In the genomic region with DNA sequence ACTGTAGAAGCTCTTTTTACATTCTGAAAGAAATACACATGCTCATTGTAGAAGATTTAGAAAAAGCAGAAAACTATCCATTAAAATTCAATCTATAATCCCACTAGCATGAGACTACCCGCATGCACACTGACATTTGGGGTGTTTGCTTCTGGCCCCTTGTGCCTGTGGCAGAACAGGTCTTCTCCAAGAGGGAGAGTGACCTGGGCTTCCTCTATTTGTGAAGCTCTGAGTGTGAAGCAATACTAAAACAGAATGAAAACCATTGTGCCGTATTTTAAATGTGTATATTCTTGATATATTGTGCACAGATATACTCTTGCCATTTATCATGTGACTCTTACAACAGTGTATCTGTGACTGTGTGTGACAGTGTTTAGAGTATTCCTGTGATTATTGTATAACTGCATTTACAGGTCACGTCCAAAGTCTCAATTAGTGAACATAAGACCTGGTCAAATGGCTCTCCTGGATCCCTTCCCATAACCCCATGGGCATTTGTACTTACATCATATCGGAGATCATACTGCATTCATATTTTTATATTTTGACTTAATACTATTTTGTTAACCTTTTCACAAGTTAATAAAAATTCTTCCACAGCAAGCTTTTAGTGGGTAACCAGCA, we compare ENCODE assay signal across 13 cellular contexts.
"Had no signal": no experiment of that assay in that cellular context is flagged by ENCODE, and none has a peak within 500 bp of the region (broad histone marks: within the 10 kb centered on the region; RNA-seq: fewer than 3 reads in every experiment).

No MANE protein-coding gene starts in this region.

- H3K27me3 Mint-ChIP-seq: activated naive CD8-positive, alpha-beta T cell; T-helper 17 cell had no signal

- H3K36me3 Mint-ChIP-seq: natural killer cell treated with Interleukin-12 subunit alpha and Interleukin-12 subunit beta and Interleukin-15 and Interleukin-18, amount 100 ng/mL, for 72 hours had no signal

- H3K27ac Mint-ChIP-seq: activated naive CD8-positive, alpha-beta T cell; endodermal cell; natural killer cell treated with Interleukin-12 subunit alpha and Interleukin-12 subunit beta and Interleukin-15 and Interleukin-18, amount 100 ng/mL, for 72 hours; T-helper 17 cell had no signal

- H3K27me3 ChIP-seq: brain microvascular endothelial cell had no signal

- H3K4me3 Mint-ChIP-seq: activated naive CD8-positive, alpha-beta T cell; endodermal cell; natural killer cell treated with Interleukin-12 subunit alpha and Interleukin-12 subunit beta and Interleukin-15 and Interleukin-18, amount 100 ng/mL, for 72 hours; T-helper 17 cell had no signal

- H3K4me3 ChIP-seq: prostate gland had no signal

- H3K9me3 Mint-ChIP-seq: endodermal cell; natural killer cell treated with Interleukin-12 subunit alpha and Interleukin-12 subunit beta and Interleukin-15 and Interleukin-18, amount 100 ng/mL, for 72 hours had no signal

- H3K27ac ChIP-seq: brain microvascular endothelial cell, prostate gland had no signal

- DNase-seq: activated CD4-positive, alpha-beta T cell treated with anti-CD3 and anti-CD28 coated beads, Interleukin-2, amount 50 U/mL, for 4 hours; activated gamma-delta T cell; activated T-cell treated with anti-CD3 and anti-CD28 coated beads, Interleukin-2, amount 50 U/mL, for 48 hours; brain microvascular endothelial cell; endodermal cell; glutamatergic neuron; mesenchymal stem cell; stimulated activated CD4-positive, alpha-beta T cell treated with anti-CD3 and anti-CD28 coated beads, Interleukin-2, amount 100 ng/mL, for 48 hours; stimulated activated naive CD4-positive, alpha-beta T cell treated with Interleukin-2 at 50 U/mL for 16 hours; T-helper 17 cell had no signal

- H3K9me3 ChIP-seq: prostate gland had no signal

- H3K36me3 ChIP-seq: brain microvascular endothelial cell, prostate gland had no signal
